Comparison of ENCODE assay signal across 17 cellular contexts in genomic region chr6:159742165-159742564, GRCh38. TPM values are rescaled to one million over a fixed set of nuclear protein-coding genes. Genes with fewer than 3 reads are reported as not detected.
A peak's percentile ranks its signal among the peaks of the same experiment; 100 is the strongest.
DNase-seq lines count a peak whose midpoint lies in the region; ATAC-seq and TF ChIP-seq lines count a peak whose summit lies in the region.
"Had no signal": no experiment of that assay in that cellular context is flagged by ENCODE, and none has a peak within 500 bp of the region (broad histone marks: within the 10 kb centered on the region; RNA-seq: fewer than 3 reads in every experiment).

No MANE protein-coding gene starts in this region.

- peaks cover 86% of the 10 kb centered on the region for H3K36me3 Mint-ChIP-seq in stimulated activated naive CD8-positive, alpha-beta T cell treated with anti-CD3 and anti-CD28 coated beads, Interleukin-15, Interleukin-2, amounts not matched to agents 100 ng/mL and 50 ng/mL, for 24 hours (ENCODE audit: low read depth)

- BruUV-seq in PC-9 (replicated peaks; lab: Mats Ljungman, UMichigan), result no TSS peak

- no peak overlapping the region for H2AFZ ChIP-seq in PC-9

- no peak for TF ChIP-seq POLR2A in gastroesophageal sphincter (IDR thresholded peaks at IDR 0.05)

- peaks cover 47% of the 10 kb centered on the region for H3K79me2 ChIP-seq in PC-9 (ENCODE audit: low read depth)

- POLR2A ChIA-PET in PC-9 (lab: Charles Lee; ENCODE audit: unreplicated experiment), result no interaction called here

- H3K9me3 Mint-ChIP-seq in stimulated activated naive CD8-positive, alpha-beta T cell treated with anti-CD3 and anti-CD28 coated beads, Interleukin-15, Interleukin-2, amounts not matched to agents 100 ng/mL and 50 ng/mL, for 24 hours, result no peaks in the 10 kb centered on the region
- H3K9me3 Mint-ChIP-seq in stimulated activated naive CD8-positive, alpha-beta T cell treated with anti-CD3 and anti-CD28 coated beads, Interleukin-15, amount 100 ng/mL, for 72 hours, result no peaks in the 10 kb centered on the region
- H3K9me3 Mint-ChIP-seq: CD4-positive, alpha-beta memory T cell had no signal

- H3K4me3 ChIP-seq in PC-9 (no peak overlapping the region), gastroesophageal sphincter (no peak overlapping the region)
- H3K4me3 ChIP-seq: HAP-1 had no signal

- H3F3A ChIP-seq in PC-9 (ENCODE audit: insufficient read depth, low read depth), result peaks cover 21% of the 10 kb centered on the region; the same call in 1 of the 2 replicates

- H3K27ac ChIP-seq in PC-9, result peak overlapping the region; percentile 31; the same call in 1 of the 2 replicates
- H3K27ac ChIP-seq in gastroesophageal sphincter, result peak overlapping the region in 3 of 4 donors; percentile 70 to 87 (median 80)
- H3K27ac ChIP-seq: HL-60, RWPE1 had no signal

- peaks cover 56% of the 10 kb centered on the region for H3K36me3 ChIP-seq in PC-9 (ENCODE audit: low read depth)
- peaks cover 14 to 75% of the 10 kb centered on the region in 2 donors for H3K36me3 ChIP-seq in gastroesophageal sphincter

- no peaks in the 10 kb centered on the region for H3K9me2 ChIP-seq in PC-9 (ENCODE audit: insufficient read depth)

- H3K27me3 ChIP-seq in PC-9 (ENCODE audit: insufficient read depth, low read depth) (no peaks in the 10 kb centered on the region), gastroesophageal sphincter (no peaks in the 10 kb centered on the region)
- H3K27me3 ChIP-seq: BE2C had no signal

- H3K27ac Mint-ChIP-seq in stimulated activated naive CD8-positive, alpha-beta T cell treated with anti-CD3 and anti-CD28 coated beads, Interleukin-15, Interleukin-2, amounts not matched to agents 100 ng/mL and 50 ng/mL, for 24 hours, result peak overlapping the region; percentile 17
- H3K27ac Mint-ChIP-seq in stimulated activated naive CD8-positive, alpha-beta T cell treated with anti-CD3 and anti-CD28 coated beads, Interleukin-15, amount 100 ng/mL, for 72 hours, result peak overlapping the region in 1 of 2 donors; percentile 67

- H3K4me3 Mint-ChIP-seq in stimulated activated naive CD8-positive, alpha-beta T cell treated with anti-CD3 and anti-CD28 coated beads, Interleukin-15, Interleukin-2, amounts not matched to agents 100 ng/mL and 50 ng/mL, for 24 hours, result no peak overlapping the region
- no peak overlapping the region for H3K4me3 Mint-ChIP-seq in stimulated activated naive CD8-positive, alpha-beta T cell treated with anti-CD3 and anti-CD28 coated beads, Interleukin-15, amount 100 ng/mL, for 72 hours
- H3K4me3 Mint-ChIP-seq: CD4-positive, alpha-beta memory T cell had no signal

- in situ Hi-C loops in KBM-7 (cut with MboI; ENCODE audit: low pct_unique_long_range_greater_than_20kb, low sequenced_read_pairs), result no loop called here

- H3K4me1 ChIP-seq in PC-9 (replicated peaks; ENCODE audit: insufficient read depth) (no peaks in the 10 kb centered on the region), gastroesophageal sphincter (peaks cover 0 to 50% (median 8%) of the 10 kb centered on the region in 3 donors)
- H3K4me1 ChIP-seq: BE2C, HAP-1 had no signal

- no peaks in the 10 kb centered on the region for H3K27me3 Mint-ChIP-seq in stimulated activated naive CD8-positive, alpha-beta T cell treated with anti-CD3 and anti-CD28 coated beads, Interleukin-15, Interleukin-2, amounts not matched to agents 100 ng/mL and 50 ng/mL, for 24 hours
- H3K27me3 Mint-ChIP-seq in stimulated activated naive CD8-positive, alpha-beta T cell treated with anti-CD3 and anti-CD28 coated beads, Interleukin-15, amount 100 ng/mL, for 72 hours, result no peaks in the 10 kb centered on the region
- H3K27me3 Mint-ChIP-seq: CD4-positive, alpha-beta memory T cell had no signal

- peaks cover 24% of the 10 kb centered on the region for H4K20me1 ChIP-seq in PC-9 (ENCODE audit: insufficient read depth)

- CTCF ChIA-PET in PC-9 (lab: Charles Lee), result no interaction called here

- no peak for ATAC-seq in stimulated activated naive CD8-positive, alpha-beta T cell treated with anti-CD3 and anti-CD28 coated beads, Interleukin-15, amount 100 ng/mL, for 72 hours
- ATAC-seq in gastroesophageal sphincter, result no peak
- no peak for ATAC-seq in HG03097 (IDR thresholded peaks at IDR 0.05; ENCODE audit: low FRiP score, unreplicated experiment)

- WGBS in gastroesophageal sphincter (ENCODE audit: low coverage in 1 of 2), 2 donors, result 65 to 78% methylated on average over 1 of the region's 1 CpG

- intact Hi-C loops in PC-9 (cut with micrococcal nuclease; ENCODE audit: unreplicated experiment), result no loop called here

- TF ChIP-seq EP300 in gastroesophageal sphincter (IDR thresholded peaks at IDR 0.05), result no peak

- H3K9me3 ChIP-seq in PC-9 (ENCODE audit: insufficient read depth, low read depth) (no peaks in the 10 kb centered on the region), gastroesophageal sphincter (no peaks in the 10 kb centered on the region)
- H3K9me3 ChIP-seq: BE2C, HAP-1 had no signal

- H3K4me1 Mint-ChIP-seq in stimulated activated naive CD8-positive, alpha-beta T cell treated with anti-CD3 and anti-CD28 coated beads, Interleukin-15, Interleukin-2, amounts not matched to agents 100 ng/mL and 50 ng/mL, for 24 hours (ENCODE audit: low read depth), result peaks cover 11% of the 10 kb centered on the region
- peaks cover 8% of the 10 kb centered on the region for H3K4me1 Mint-ChIP-seq in stimulated activated naive CD8-positive, alpha-beta T cell treated with anti-CD3 and anti-CD28 coated beads, Interleukin-15, amount 100 ng/mL, for 72 hours

- DNase-seq in stimulated activated naive CD8-positive, alpha-beta T cell treated with anti-CD3 and anti-CD28 coated beads, Interleukin-15, amount 100 ng/mL, for 72 hours, result no peak
- no peak for DNase-seq in PC-9
- DNase-seq in KBM-7, result no peak
- no peak for DNase-seq in NCI-H2171 treated with DMSO at 0.1 percent for 48 hours (lab: John Stamatoyannopoulos, UW)
- DNase-seq: BE2C; Calu3; CD4-positive, alpha-beta memory T cell; MV-4-11; NCI-H1417; NCI-H187 treated with DMSO at 0.1 percent for 48 hours; NCI-H748 treated with DMSO at 0.1 percent for 48 hours had no signal

- no peak overlapping the region for H3K4me2 ChIP-seq in PC-9

- TF ChIP-seq CTCF in PC-9 (conservative IDR thresholded peaks at IDR 0.05) (no peak), gastroesophageal sphincter (IDR thresholded peaks at IDR 0.05) (no peak)

RNA-seq across cellular contexts. Expression of gene WTAP, which starts 14.9 kb away (rescaled TPM):
- 44.7 and 46.5 TPM in 2 replicates for total RNA-seq in PC-9 (2021)
- 100 to 1,000 TPM in 1 of 4 donors, 10 to 100 TPM in 3; 52.1 to 123 (median 79.9) TPM for total RNA-seq in gastroesophageal sphincter

RNA-seq across cellular contexts. Expression of gene ACAT2, which starts 19.7 kb away (rescaled TPM):
- 48.5 and 71.0 TPM in 2 replicates for total RNA-seq in PC-9 (2021)
- 10 to 100 TPM in 2 of 4 donors, 1 to 10 TPM in 2; 3.1 to 11.7 (median 9.1) TPM for total RNA-seq in gastroesophageal sphincter

RNA-seq across cellular contexts. Expression of gene TCP1, which starts 47.2 kb away (rescaled TPM):
- 159 and 166 TPM in 2 replicates for total RNA-seq in PC-9 (2021)
- total RNA-seq in gastroesophageal sphincter, result 100 to 1,000 TPM; 129 to 147 (median 138) TPM

RNA-seq across cellular contexts. Expression of gene MRPL18, which starts 48.1 kb away (rescaled TPM):
- total RNA-seq in PC-9 (2021) (41.1 and 54.4 TPM in 2 replicates), gastroesophageal sphincter (100 to 1,000 TPM in 1 of 4 donors, 10 to 100 TPM in 3; 58.0 to 107 (median 66.3) TPM)

RNA-seq across cellular contexts. Expression of gene SOD2, which starts 49.1 kb away (rescaled TPM):
- total RNA-seq in PC-9 (2021), result 49.6 and 63.3 TPM in 2 replicates
- total RNA-seq in gastroesophageal sphincter, result 100 to 1,000 TPM; 256 to 921 (median 488) TPM
